ENCODE assay signal across 19 cellular contexts in genomic region chr12:4140607-4141301, GRCh38.
A peak's percentile ranks its signal among the peaks of the same experiment; 100 is the strongest.
DNase-seq lines count a peak whose midpoint lies in the region; ATAC-seq, FAIRE-seq and TF ChIP-seq lines count a peak whose summit lies in the region.
"Had no signal": no experiment of that assay in that cellular context is flagged by ENCODE, and none has a peak within 500 bp of the region (broad histone marks: within the 10 kb centered on the region; RNA-seq: fewer than 3 reads in every experiment).

No MANE protein-coding gene starts in this region.

- H3K36me3 Mint-ChIP-seq in activated naive CD4-positive, alpha-beta T cell treated with anti-CD3 and anti-CD28 coated beads for 36 hours (ENCODE audit: low read depth), result peaks cover under 1% of the 10 kb centered on the region
- peaks cover 2% of the 10 kb centered on the region for H3K36me3 Mint-ChIP-seq in activated naive CD8-positive, alpha-beta T cell
- no peaks in the 10 kb centered on the region for H3K36me3 Mint-ChIP-seq in osteocyte (ENCODE audit: unreplicated experiment)
- H3K36me3 Mint-ChIP-seq: mesothelial cell of epicardium had no signal

- H2AFZ ChIP-seq in OCI-LY3 (ENCODE audit: low read depth, low read length), result no peak overlapping the region

- TF ChIP-seq CTCF in OCI-LY3 (IDR thresholded peaks at IDR 0.05; ENCODE audit: low read depth, low read length) (no peak), osteocyte (IDR thresholded peaks at IDR 0.05) (no peak)

- H3K4me3 Mint-ChIP-seq in activated naive CD4-positive, alpha-beta T cell treated with anti-CD3 and anti-CD28 coated beads for 36 hours, result no peak overlapping the region
- H3K4me3 Mint-ChIP-seq in activated naive CD8-positive, alpha-beta T cell, result no peak overlapping the region
- H3K4me3 Mint-ChIP-seq in osteocyte (ENCODE audit: unreplicated experiment), result no peak overlapping the region
- H3K4me3 Mint-ChIP-seq: activated T-cell treated with anti-CD3 and anti-CD28 coated beads, Interleukin-2, amount 50 U/mL, for 4 hours; central memory CD8-positive, alpha-beta T cell; mesothelial cell of epicardium had no signal

- H3K36me3 ChIP-seq in OCI-LY3 (replicated peaks; ENCODE audit: low read depth, low read length), result peaks cover 6% of the 10 kb centered on the region
- H3K36me3 ChIP-seq: esophagus squamous epithelium, Peyer's patch had no signal

- H3K4me2 ChIP-seq in OCI-LY3 (ENCODE audit: low read length), result peak overlapping the region; percentile 76

- H3K4me1 Mint-ChIP-seq in activated naive CD4-positive, alpha-beta T cell treated with anti-CD3 and anti-CD28 coated beads for 36 hours (ENCODE audit: low read depth), result peaks cover 90% of the 10 kb centered on the region
- H3K4me1 Mint-ChIP-seq in activated naive CD8-positive, alpha-beta T cell (ENCODE audit: low read depth), result peaks cover 76% of the 10 kb centered on the region
- no peaks in the 10 kb centered on the region for H3K4me1 Mint-ChIP-seq in osteocyte (ENCODE audit: unreplicated experiment)

- peak overlapping the region; percentile 99 for H3K27ac ChIP-seq in OCI-LY3 (ENCODE audit: low read length)
- H3K27ac ChIP-seq: esophagus squamous epithelium had no signal

- peaks cover 2% of the 10 kb centered on the region for H3K9me3 Mint-ChIP-seq in activated naive CD4-positive, alpha-beta T cell treated with anti-CD3 and anti-CD28 coated beads for 36 hours
- H3K9me3 Mint-ChIP-seq in activated naive CD8-positive, alpha-beta T cell (ENCODE audit: low read depth), result no peaks in the 10 kb centered on the region
- peaks cover 6% of the 10 kb centered on the region for H3K9me3 Mint-ChIP-seq in osteocyte (ENCODE audit: unreplicated experiment)
- H3K9me3 Mint-ChIP-seq: CD4-positive, alpha-beta T cell; central memory CD8-positive, alpha-beta T cell had no signal

- no peaks in the 10 kb centered on the region for H4K20me1 ChIP-seq in OCI-LY3 (ENCODE audit: insufficient read depth, low read length)

- no peaks in the 10 kb centered on the region for H3K27me3 Mint-ChIP-seq in activated naive CD4-positive, alpha-beta T cell treated with anti-CD3 and anti-CD28 coated beads for 36 hours (ENCODE audit: low read depth)
- H3K27me3 Mint-ChIP-seq in activated naive CD8-positive, alpha-beta T cell, result no peaks in the 10 kb centered on the region
- peaks cover 8% of the 10 kb centered on the region for H3K27me3 Mint-ChIP-seq in osteocyte (ENCODE audit: unreplicated experiment)
- H3K27me3 Mint-ChIP-seq: CD4-positive, alpha-beta T cell; central memory CD8-positive, alpha-beta T cell had no signal

- H3K9ac ChIP-seq in OCI-LY3 (ENCODE audit: low read length), result peak overlapping the region; percentile 87

- ATAC-seq in GM18907 (IDR thresholded peaks at IDR 0.05; ENCODE audit: unreplicated experiment), result no peak
- ATAC-seq: left colon had no signal

- FAIRE-seq in urothelium cell line (lab: Jason Lieb, UNC), result no peak

- H3K27me3 ChIP-seq in OCI-LY3 (ENCODE audit: low read depth, low read length), result no peaks in the 10 kb centered on the region
- H3K27me3 ChIP-seq: esophagus squamous epithelium, Peyer's patch had no signal

- H3K4me3 ChIP-seq in OCI-LY3 (ENCODE audit: low read length), result no peak overlapping the region; the same call in 1 of the 2 replicates
- H3K4me3 ChIP-seq: esophagus squamous epithelium, Peyer's patch had no signal

- peaks cover 92% of the 10 kb centered on the region for H3K4me1 ChIP-seq in OCI-LY3 (ENCODE audit: low read length)

- DNase-seq in activated naive CD4-positive, alpha-beta T cell treated with anti-CD3 and anti-CD28 coated beads for 36 hours, result no peak
- no peak for DNase-seq in activated naive CD4-positive, alpha-beta T cell treated with anti-CD3 and anti-CD28 coated beads, Interleukin-2, amount 50 U/mL, for 16 hours
- DNase-seq in osteocyte (ENCODE audit: extremely low spot score, unreplicated experiment) (peak; percentile 66), urothelium cell line (ENCODE audit: low spot score) (no peak)
- no peak for DNase-seq in stimulated activated CD4-positive, alpha-beta T cell treated with anti-CD3 and anti-CD28 coated beads, Interleukin-4, amount 100 ng/mL, for 4 hours
- DNase-seq: activated T-cell treated with anti-CD3 and anti-CD28 coated beads, Interleukin-2, amount 50 U/mL, for 4 hours; CD4-positive, alpha-beta T cell; effector CD4-positive, alpha-beta T cell; esophagus squamous epithelium; left colon; NCI-H2029; NCI-H446; Peyer's patch; T1000 had no signal

- peak overlapping the region; percentile 90 for H3K27ac Mint-ChIP-seq in activated naive CD4-positive, alpha-beta T cell treated with anti-CD3 and anti-CD28 coated beads for 36 hours
- peak overlapping the region; percentile 68 for H3K27ac Mint-ChIP-seq in activated naive CD8-positive, alpha-beta T cell
- H3K27ac Mint-ChIP-seq in osteocyte (ENCODE audit: unreplicated experiment), result no peak overlapping the region
- H3K27ac Mint-ChIP-seq: mesothelial cell of epicardium had no signal

- CTCF ChIA-PET in activated naive CD4-positive, alpha-beta T cell treated with anti-CD3 and anti-CD28 coated beads for 36 hours (lab: Charles Lee), result interaction anchor here (1.0 to 8.1 kb wide), 5 partner anchors 13 to 138 kb away, joined by 4 to 54 read pairs (median 10); partner anchors contain the start of gene CCND2

- intact Hi-C loops in activated naive CD4-positive, alpha-beta T cell treated with anti-CD3 and anti-CD28 coated beads for 36 hours (cut with micrococcal nuclease), result no loop called here

- H3K9me3 ChIP-seq in OCI-LY3 (ENCODE audit: insufficient read depth, low read length), result no peaks in the 10 kb centered on the region
- H3K9me3 ChIP-seq: esophagus squamous epithelium, Peyer's patch had no signal

- H3K79me2 ChIP-seq in OCI-LY3 (ENCODE audit: low read length), result no peaks in the 10 kb centered on the region; the same call in 1 of the 2 replicates
